7 cellular contexts compared by ENCODE assay signal in the genomic region with DNA sequence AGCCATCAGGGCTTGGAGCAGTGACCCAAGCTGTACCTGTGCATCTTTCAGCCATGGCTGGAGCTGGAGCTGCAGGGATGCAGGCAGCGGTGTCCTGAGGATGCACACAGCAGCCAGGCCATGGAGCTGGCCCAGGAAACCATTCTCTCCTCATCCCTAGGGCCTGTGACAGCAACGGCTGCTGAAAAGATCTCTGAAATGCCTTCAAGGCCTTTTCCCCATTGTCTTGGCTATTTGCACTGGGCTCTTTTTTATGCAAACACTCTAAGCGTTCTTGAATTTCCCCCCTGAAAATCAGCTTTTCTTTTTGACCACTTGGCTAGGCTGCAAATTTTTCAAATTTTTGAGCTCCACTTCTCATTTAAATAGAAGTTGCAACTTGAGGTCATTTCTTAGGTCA.
A peak's percentile ranks its signal among the peaks of the same experiment; 100 is the strongest.
DNase-seq lines count a peak whose midpoint lies in the region; ATAC-seq and TF ChIP-seq lines count a peak whose summit lies in the region.
"Not testable (repeated sequence)": the region's sequence is repeated elsewhere in the genome, so short reads cannot be mapped to it uniquely, and the experiment has no call there.

No MANE protein-coding gene starts in this region.

- POLR2A ChIA-PET in WTC11 (lab: Charles Lee), result not testable (repeated sequence)

- not testable (repeated sequence) for H3F3A ChIP-seq in neural progenitor cell (ENCODE audit: low read depth)

- CTCF ChIA-PET in WTC11 (lab: Charles Lee), result interaction anchor here (0.8 kb wide), 1 partner anchor 9 kb away, joined by 3 read pairs; no protein-coding TSS in a partner anchor

- H3K27me3 ChIP-seq in H9 (ENCODE audit: insufficient read depth, low read length); HUES6 (ENCODE audit: control insufficient read depth, insufficient read depth, low read length); endodermal cell (ENCODE audit: control insufficient read depth, insufficient read depth, low read length, poor library complexity, severe bottlenecking); iPS-20b (ENCODE audit: insufficient read depth, low read length); neural progenitor cell: not testable (repeated sequence)

- H3K79me1 ChIP-seq in H9 (ENCODE audit: insufficient read depth, low read depth, low read length, poor library complexity, severe bottlenecking), result not testable (repeated sequence)

- H4K91ac ChIP-seq in H9 (ENCODE audit: insufficient read length, low read depth, low read length), result not testable (repeated sequence)

- not testable (repeated sequence) for TF ChIP-seq CTCF in H9 (conservative IDR thresholded peaks at IDR 0.05); WTC11 (IDR thresholded peaks at IDR 0.05); endodermal cell (conservative IDR thresholded peaks at IDR 0.05); neural progenitor cell (IDR thresholded peaks at IDR 0.05)

- H4K20me1 ChIP-seq in H9 (ENCODE audit: control insufficient read depth, insufficient read depth, insufficient read length); neural progenitor cell (ENCODE audit: low read depth): not testable (repeated sequence)

- not testable (repeated sequence) for H3K56ac ChIP-seq in H9 (ENCODE audit: insufficient read length, low read depth, low read length)

- not testable (repeated sequence) for H3K27me3 Mint-ChIP-seq in H9 (ENCODE audit: low read depth); WTC11 (ENCODE audit: low read depth); endodermal cell (ENCODE audit: insufficient read depth); neural progenitor cell (ENCODE audit: insufficient read depth, low read depth)

- H2BK12ac ChIP-seq in H9 (ENCODE audit: insufficient read length, low read depth, low read length), result not testable (repeated sequence)

- not testable (repeated sequence) for H4K8ac ChIP-seq in H9 (replicated peaks; ENCODE audit: insufficient read length, low read depth, low read length)

- H3K18ac ChIP-seq in H9 (ENCODE audit: insufficient read length, low read depth, low read length), result not testable (repeated sequence)

- H2BK120ac ChIP-seq in H9 (ENCODE audit: low read depth, low read length, poor library complexity, severe bottlenecking), result not testable (repeated sequence)

- H3T11ph ChIP-seq in H9 (ENCODE audit: low read length), result not testable (repeated sequence)

- H3K4me3 Mint-ChIP-seq in H9, result peak overlapping the region; percentile 8 to 17; a peak in 2 of 5 replicates
- peak overlapping the region; percentile 42 for H3K4me3 Mint-ChIP-seq in WTC11
- H3K4me3 Mint-ChIP-seq in endodermal cell, neural progenitor cell: not testable (repeated sequence)

- peaks cover 22% of the 10 kb centered on the region; the same call in 1 of the 2 replicates for H3K4me1 ChIP-seq in H9 (ENCODE audit: insufficient read depth, low read length)
- peaks cover 40% of the 10 kb centered on the region for H3K4me1 ChIP-seq in HUES6 (ENCODE audit: control insufficient read depth, insufficient read depth, low read length)
- H3K4me1 ChIP-seq in endodermal cell (ENCODE audit: control insufficient read depth, insufficient read depth, low read length); neural progenitor cell: not testable (repeated sequence)
- peaks cover 31% of the 10 kb centered on the region for H3K4me1 ChIP-seq in iPS-20b (ENCODE audit: insufficient read depth, low read length)

- H3K4me1 Mint-ChIP-seq in H9 (peaks cover 69% of the 10 kb centered on the region in 2 experiments), WTC11 (peaks cover 78% of the 10 kb centered on the region), endodermal cell (peaks cover 31% of the 10 kb centered on the region)
- not testable (repeated sequence) for H3K4me1 Mint-ChIP-seq in neural progenitor cell

- not testable (repeated sequence) for H2BK20ac ChIP-seq in H9 (ENCODE audit: low read depth, low read length, poor library complexity, severe bottlenecking)

- no CpG with 5 or more reads among the region's 3 CpGs for WGBS in H9 (ENCODE audit: extremely low coverage, insufficient read length, low lambda C conversion rate)
- WGBS in endodermal cell (ENCODE audit: insufficient coverage in 1 of 2, insufficient read length in 1 of 2), 2 experiments, result 39 to 62% methylated on average over 3 of the region's 3 CpGs

- H2BK15ac ChIP-seq in H9 (ENCODE audit: low read depth, low read length), result not testable (repeated sequence)

- H3K9me3 ChIP-seq in H9 (ENCODE audit: control insufficient read depth, low read depth, low read length); HUES6 (ENCODE audit: control insufficient read depth, insufficient read depth, low read depth, low read length); endodermal cell (ENCODE audit: control insufficient read depth, low read length); iPS-20b (ENCODE audit: insufficient read depth, low read depth, low read length); neural progenitor cell (ENCODE audit: low read depth): not testable (repeated sequence)

- H3K27ac ChIP-seq in H9 (ENCODE audit: insufficient read length, low read depth, low read length) (peak overlapping the region; percentile 80), HUES6 (ENCODE audit: low read depth, low read length) (peak overlapping the region; percentile 80; the same call in 1 of the 2 replicates)
- H3K27ac ChIP-seq in endodermal cell (ENCODE audit: low read depth, low read length); iPS-20b (ENCODE audit: low read length); neural progenitor cell: not testable (repeated sequence)

- not testable (repeated sequence) for H3K4ac ChIP-seq in H9 (ENCODE audit: low read depth, low read length)

- not testable (repeated sequence) for H3K79me2 ChIP-seq in H9 (ENCODE audit: insufficient read depth, low read length); neural progenitor cell (ENCODE audit: low read depth)

- DNase-seq in H9, result peak; percentile 70
- peak; percentile 38 for DNase-seq in WTC11 (ENCODE audit: low spot score)
- DNase-seq in endodermal cell, result peak; percentile 63
- DNase-seq in iPS DF 4.7 (ENCODE audit: extremely low read depth, low spot score), result peak; percentile 33
- DNase-seq in neural progenitor cell (ENCODE audit: low spot score), result peak; percentile 22

- H3K9ac ChIP-seq in H9 (ENCODE audit: extremely low read depth, insufficient read length, low read length); endodermal cell (ENCODE audit: extremely low read depth, low read length, poor library complexity, severe bottlenecking); neural progenitor cell: not testable (repeated sequence)
- H3K9ac ChIP-seq in HUES6 (ENCODE audit: low read length), result peak overlapping the region; percentile 31
- H3K9ac ChIP-seq in iPS-20b (ENCODE audit: low read depth, low read length), result peak overlapping the region; percentile 30; the same call in 1 of the 2 replicates

- H3K23ac ChIP-seq in H9 (ENCODE audit: insufficient read length, low read depth, low read length), result not testable (repeated sequence)

- H3K36me3 Mint-ChIP-seq in H9 (ENCODE audit: insufficient read depth in 1 of 3, low read depth in 3 of 3) (peaks cover 78 to 90% (median 89%) of the 10 kb centered on the region in 3 experiments), WTC11 (peaks cover 70% of the 10 kb centered on the region), endodermal cell (ENCODE audit: low read depth) (peaks cover 46% of the 10 kb centered on the region)
- H3K36me3 Mint-ChIP-seq in neural progenitor cell, result not testable (repeated sequence)

- not testable (repeated sequence) for H3K14ac ChIP-seq in H9 (ENCODE audit: insufficient read depth, low read length)

- peak overlapping the region; percentile 91 to 98 (median 96) for H3K27ac Mint-ChIP-seq in H9
- peak overlapping the region; percentile 89 for H3K27ac Mint-ChIP-seq in WTC11
- H3K27ac Mint-ChIP-seq in endodermal cell, result not testable (repeated sequence)
- peak overlapping the region; percentile 39 for H3K27ac Mint-ChIP-seq in neural progenitor cell

- H3K36me3 ChIP-seq in HUES6 (ENCODE audit: control insufficient read depth, insufficient read depth, low read length) (peaks cover 82% of the 10 kb centered on the region), iPS-20b (ENCODE audit: insufficient read depth, low read depth, low read length) (peaks cover 80% of the 10 kb centered on the region)
- not testable (repeated sequence) for H3K36me3 ChIP-seq in endodermal cell (ENCODE audit: control insufficient read depth, insufficient read depth, low read length); neural progenitor cell

- H2BK5ac ChIP-seq in H9 (ENCODE audit: insufficient read length, low read length), result not testable (repeated sequence)

- not testable (repeated sequence) for H3K4me2 ChIP-seq in H9 (ENCODE audit: insufficient read depth, insufficient read length, low read length); neural progenitor cell

- not testable (repeated sequence) for H2AK5ac ChIP-seq in H9 (ENCODE audit: insufficient read length, low read length)

- peak; percentile 86 for ATAC-seq in WTC11

- not testable (repeated sequence) for H3K9me3 Mint-ChIP-seq in H9, WTC11, endodermal cell, neural progenitor cell

- not testable (repeated sequence) for H2AFZ ChIP-seq in H9 (ENCODE audit: low read length); neural progenitor cell (replicated peaks)

- not testable (repeated sequence) for H3K23me2 ChIP-seq in H9 (ENCODE audit: insufficient read length, low read depth, low read length, poor library complexity, severe bottlenecking)

- not testable (repeated sequence) for H4K5ac ChIP-seq in H9 (ENCODE audit: insufficient read length, low read depth, low read length)

- H3K4me3 ChIP-seq in HUES6 (ENCODE audit: low read depth, low read length); endodermal cell (ENCODE audit: low read length); neural progenitor cell: not testable (repeated sequence)
- H3K4me3 ChIP-seq in iPS-20b (ENCODE audit: low read length), result peak overlapping the region; percentile 40; the same call in 1 of the 2 replicates
